8 cellular contexts compared by ENCODE assay signal in genomic region chr3:111978493-111978832, GRCh38. TPM values are rescaled to one million over a fixed set of nuclear protein-coding genes. Genes with fewer than 3 reads are reported as not detected.
DNase-seq lines count a peak whose midpoint lies in the region; ATAC-seq and TF ChIP-seq lines count a peak whose summit lies in the region.

No MANE protein-coding gene starts in this region.

- DNase-seq in HFF-Myc (ENCODE audit: extremely low read depth, low read depth) = no peak
- DNase-seq in activated T-helper 1 cell treated with anti-CD3 and anti-CD28 coated beads, Interleukin-12 subunit alpha, Interleukin-12 subunit beta, Interleukin-2, Interleukin-4 antibody, amounts not matched to agents 30 ng/mL and 10 ng/mL and 1 ng/mL, durations not matched to agents 14 hours and 24 hours and 36 hours (ENCODE audit: low spot score) = no peak
- DNase-seq in DMS153 treated with DMSO at 0.1 percent for 48 hours (lab: John Stamatoyannopoulos, UW; ENCODE audit: unreplicated experiment) = no peak
- no peak for DNase-seq in NCI-H187 (lab: John Stamatoyannopoulos, UW)

- TF ChIP-seq CTCF in HFF-Myc (IDR thresholded peaks at IDR 0.05; ENCODE audit: low read depth, low read length, missing control alignments) = no peak

- peaks cover 17% of the 10 kb centered on the region for H3K27me3 Mint-ChIP-seq in activated T-helper 1 cell treated with anti-CD3 and anti-CD28 coated beads, Interleukin-12 subunit alpha, Interleukin-12 subunit beta, Interleukin-2, Interleukin-4 antibody, amounts not matched to agents 30 ng/mL and 10 ng/mL and 1 ng/mL, durations not matched to agents 14 hours and 24 hours and 36 hours (ENCODE audit: insufficient read depth)
- no peaks in the 10 kb centered on the region for H3K27me3 Mint-ChIP-seq in stimulated activated memory B cell treated with anti-CD40 and anti-IgM and Interleukin-4, amounts not matched to agents 10 μg/mL and 1 μg/mL and 100 μg/mL, for 72 hours

- no peak for ATAC-seq in stimulated activated memory B cell treated with anti-CD40 and anti-IgM and Interleukin-4, amounts not matched to agents 10 μg/mL and 1 μg/mL and 100 μg/mL, for 72 hours
- ATAC-seq in HG03196 (IDR thresholded peaks at IDR 0.05; ENCODE audit: unreplicated experiment) (no peak), HG03442 (IDR thresholded peaks at IDR 0.05; ENCODE audit: unreplicated experiment) (no peak)

- no peaks in the 10 kb centered on the region for H3K9me3 Mint-ChIP-seq in activated T-helper 1 cell treated with anti-CD3 and anti-CD28 coated beads, Interleukin-12 subunit alpha, Interleukin-12 subunit beta, Interleukin-2, Interleukin-4 antibody, amounts not matched to agents 30 ng/mL and 10 ng/mL and 1 ng/mL, durations not matched to agents 14 hours and 24 hours and 36 hours
- H3K9me3 Mint-ChIP-seq in stimulated activated memory B cell treated with anti-CD40 and anti-IgM and Interleukin-4, amounts not matched to agents 10 μg/mL and 1 μg/mL and 100 μg/mL, for 72 hours = no peaks in the 10 kb centered on the region

- H3K4me3 Mint-ChIP-seq in activated T-helper 1 cell treated with anti-CD3 and anti-CD28 coated beads, Interleukin-12 subunit alpha, Interleukin-12 subunit beta, Interleukin-2, Interleukin-4 antibody, amounts not matched to agents 30 ng/mL and 10 ng/mL and 1 ng/mL, durations not matched to agents 14 hours and 24 hours and 36 hours = peak overlapping the region; percentile 89
- peak overlapping the region; percentile 84 for H3K4me3 Mint-ChIP-seq in stimulated activated memory B cell treated with anti-CD40 and anti-IgM and Interleukin-4, amounts not matched to agents 10 μg/mL and 1 μg/mL and 100 μg/mL, for 72 hours

- H3K27me3 ChIP-seq in iPS-15b (ENCODE audit: control insufficient read depth, insufficient read depth, low read length) = no peaks in the 10 kb centered on the region

- H3K9ac ChIP-seq in iPS-15b (ENCODE audit: low read depth, low read length) = peak overlapping the region; percentile 27

- H3K4me1 ChIP-seq in iPS-15b (ENCODE audit: control insufficient read depth, insufficient read depth, low read length) = no peaks in the 10 kb centered on the region

- H3K4me1 Mint-ChIP-seq in activated T-helper 1 cell treated with anti-CD3 and anti-CD28 coated beads, Interleukin-12 subunit alpha, Interleukin-12 subunit beta, Interleukin-2, Interleukin-4 antibody, amounts not matched to agents 30 ng/mL and 10 ng/mL and 1 ng/mL, durations not matched to agents 14 hours and 24 hours and 36 hours (ENCODE audit: low read depth) = peaks cover 46% of the 10 kb centered on the region
- H3K4me1 Mint-ChIP-seq in stimulated activated memory B cell treated with anti-CD40 and anti-IgM and Interleukin-4, amounts not matched to agents 10 μg/mL and 1 μg/mL and 100 μg/mL, for 72 hours = peaks cover 25% of the 10 kb centered on the region

- H3K36me3 Mint-ChIP-seq in activated T-helper 1 cell treated with anti-CD3 and anti-CD28 coated beads, Interleukin-12 subunit alpha, Interleukin-12 subunit beta, Interleukin-2, Interleukin-4 antibody, amounts not matched to agents 30 ng/mL and 10 ng/mL and 1 ng/mL, durations not matched to agents 14 hours and 24 hours and 36 hours (ENCODE audit: low read depth) = peaks cover 13% of the 10 kb centered on the region
- H3K36me3 Mint-ChIP-seq in stimulated activated memory B cell treated with anti-CD40 and anti-IgM and Interleukin-4, amounts not matched to agents 10 μg/mL and 1 μg/mL and 100 μg/mL, for 72 hours = no peaks in the 10 kb centered on the region

- no peaks in the 10 kb centered on the region for H3K36me3 ChIP-seq in iPS-15b (ENCODE audit: control insufficient read depth, insufficient read depth, low read length)

- intact Hi-C loops in activated T-helper 1 cell treated with anti-CD3 and anti-CD28 coated beads, Interleukin-12 subunit alpha, Interleukin-12 subunit beta, Interleukin-2, Interleukin-4 antibody, amounts not matched to agents 30 ng/mL and 10 ng/mL and 1 ng/mL, durations not matched to agents 14 hours and 24 hours and 36 hours (cut with micrococcal nuclease) = loop anchor here (2.0 to 5.0 kb wide), 6 partner anchors 34 to 906 kb away; partner anchors contain the start of genes ATG3, NECTIN3 and SLC35A5

- no peaks in the 10 kb centered on the region for H3K9me3 ChIP-seq in iPS-15b (ENCODE audit: control insufficient read depth, insufficient read depth, low read length)

- peak overlapping the region; percentile 90 for H3K27ac Mint-ChIP-seq in activated T-helper 1 cell treated with anti-CD3 and anti-CD28 coated beads, Interleukin-12 subunit alpha, Interleukin-12 subunit beta, Interleukin-2, Interleukin-4 antibody, amounts not matched to agents 30 ng/mL and 10 ng/mL and 1 ng/mL, durations not matched to agents 14 hours and 24 hours and 36 hours
- H3K27ac Mint-ChIP-seq in stimulated activated memory B cell treated with anti-CD40 and anti-IgM and Interleukin-4, amounts not matched to agents 10 μg/mL and 1 μg/mL and 100 μg/mL, for 72 hours = peak overlapping the region; percentile 94

- H3K4me3 ChIP-seq in HFF-Myc (replicated peaks; ENCODE audit: low read depth, low read length) (peak overlapping the region; percentile 73), iPS-15b (ENCODE audit: low read depth, low read length) (peak overlapping the region; percentile 93)

RNA-seq across cellular contexts. Expression of gene ABHD10, which starts 0.4 kb away (rescaled TPM):
- 37.7 and 42.9 TPM in 2 replicates for total RNA-seq in activated T-helper 1 cell treated with anti-CD3 and anti-CD28 coated beads, Interleukin-12 subunit alpha, Interleukin-12 subunit beta, Interleukin-2, Interleukin-4 antibody, amounts not matched to agents 30 ng/mL and 10 ng/mL and 1 ng/mL, durations not matched to agents 14 hours and 24 hours and 36 hours

RNA-seq across cellular contexts. Expression of gene TAGLN3, which starts 20.3 kb away (rescaled TPM):
- 0.78 and 1.1 TPM in 2 replicates for total RNA-seq in activated T-helper 1 cell treated with anti-CD3 and anti-CD28 coated beads, Interleukin-12 subunit alpha, Interleukin-12 subunit beta, Interleukin-2, Interleukin-4 antibody, amounts not matched to agents 30 ng/mL and 10 ng/mL and 1 ng/mL, durations not matched to agents 14 hours and 24 hours and 36 hours

RNA-seq across cellular contexts. Expression of gene TMPRSS7, which starts 56.1 kb away (rescaled TPM):
- not detected in 2 replicates for total RNA-seq in activated T-helper 1 cell treated with anti-CD3 and anti-CD28 coated beads, Interleukin-12 subunit alpha, Interleukin-12 subunit beta, Interleukin-2, Interleukin-4 antibody, amounts not matched to agents 30 ng/mL and 10 ng/mL and 1 ng/mL, durations not matched to agents 14 hours and 24 hours and 36 hours
